Comparison of ENCODE assay signal across 8 cellular contexts in genomic region chr10:62805139-62806092, GRCh38. TPM values are rescaled to one million over a fixed set of nuclear protein-coding genes. Genes with fewer than 3 reads are reported as not detected.
DNase-seq lines count a peak whose midpoint lies in the region; ATAC-seq, FAIRE-seq and TF ChIP-seq lines count a peak whose summit lies in the region.

No MANE protein-coding gene starts in this region.

- TF ChIP-seq EP300 in A549 (IDR thresholded peaks at IDR 0.05): no peak

- TF ChIP-seq POLR2A in A549 (IDR thresholded peaks at IDR 0.05; ENCODE audit: low read length): no peak

- TF ChIP-seq RAD21 in A549 (conservative IDR thresholded peaks at IDR 0.05 in 1 of 2, IDR thresholded peaks at IDR 0.05 in 1 of 2): no peak

- H3K27me3 Mint-ChIP-seq in MCF 10A (ENCODE audit: insufficient read depth, unreplicated experiment): peaks cover 7% of the 10 kb centered on the region

- peak overlapping the region; percentile 86 for H3K4me2 ChIP-seq in A549

- H3K4me1 ChIP-seq in A549: peaks cover 25% of the 10 kb centered on the region
- H3K4me1 ChIP-seq in RWPE2 (ENCODE audit: insufficient read depth, poor library complexity, severe bottlenecking): peaks cover 19% of the 10 kb centered on the region
- H3K4me1 ChIP-seq in kidney (ENCODE audit: control insufficient read depth in 1 of 2, insufficient read depth in 1 of 2, low read depth in 1 of 2, low read length in 2 of 2): peaks cover 10 to 18% of the 10 kb centered on the region in 2 donors

- POLR2A ChIA-PET in A549 (lab: Yijun Ruan, JAX): interaction anchor here (1.4 to 1.9 kb wide), 2 partner anchors 12 to 195 kb away, joined by 4 to 14 read pairs; partner anchors contain the start of gene EGR2
- POLR2A ChIA-PET in MCF 10A (lab: Yijun Ruan, JAX): interaction anchor here (0.6 to 7.0 kb wide), 11 partner anchors 11 to 350 kb away, joined by 3 to 94 read pairs (median 4); partner anchors contain the start of genes EGR2 and NRBF2

- H3K36me3 Mint-ChIP-seq in MCF 10A (ENCODE audit: insufficient read depth, unreplicated experiment): peaks cover 17% of the 10 kb centered on the region

- intact Hi-C loops in MCF 10A (cut with micrococcal nuclease) (loop anchor here (1.0 to 2.0 kb wide), 2 partner anchors 279 to 373 kb away; no protein-coding TSS in a partner anchor), kidney (cut with DNase I) (no loop called here)

- FAIRE-seq in A549 (lab: Jason Lieb, UNC) (no peak), kidney (lab: Jason Lieb, UNC) (no peak)

- peaks cover 22% of the 10 kb centered on the region for H3K4me1 Mint-ChIP-seq in MCF 10A (ENCODE audit: insufficient read depth, unreplicated experiment)

- peak; percentile 54 to 65 for ATAC-seq in A549
- ATAC-seq in GM18498 (IDR thresholded peaks at IDR 0.05; ENCODE audit: unreplicated experiment): peak; percentile 11
- peak; percentile 4 for ATAC-seq in HG03039 (IDR thresholded peaks at IDR 0.05; ENCODE audit: unreplicated experiment)
- ATAC-seq in RWPE2 (ENCODE audit: low read depth): peak; percentile 66

- H3K27ac ChIP-seq in A549 (peak overlapping the region; percentile 97 to 100), RWPE2 (ENCODE audit: poor library complexity, severe bottlenecking) (peak overlapping the region; percentile 69), kidney (ENCODE audit: low read depth in 2 of 2, low read length in 2 of 2) (peak overlapping the region; percentile 80 to 99)

- peak overlapping the region; percentile 56 to 71 for H3K9ac ChIP-seq in kidney (ENCODE audit: low read length in 2 of 2)

- no peaks in the 10 kb centered on the region for H3K27me3 ChIP-seq in RWPE2 (ENCODE audit: insufficient read depth, poor library complexity, severe bottlenecking)

- CTCF ChIA-PET in A549 (lab: Yijun Ruan, JAX): interaction anchor here (0.9 to 1.5 kb wide), 4 partner anchors 12 to 914 kb away, joined by 3 read pairs; no protein-coding TSS in a partner anchor
- CTCF ChIA-PET in MCF 10A (lab: Yijun Ruan, JAX): interaction anchor here (0.6 to 4.9 kb wide), 6 partner anchors 12 to 282 kb away, joined by 3 to 24 read pairs (median 4); no protein-coding TSS in a partner anchor

- peak overlapping the region; percentile 98 for H3K27ac Mint-ChIP-seq in MCF 10A (ENCODE audit: low read depth, unreplicated experiment)

- H3K9me3 Mint-ChIP-seq in MCF 10A (ENCODE audit: unreplicated experiment): no peaks in the 10 kb centered on the region

- TSS peak; percentile 4 for BruUV-seq in MCF 10A (replicated peaks; lab: Mats Ljungman, UMichigan)

- H3K4me3 ChIP-seq in A549: peak overlapping the region; percentile 94
- peak overlapping the region; percentile 99 for H3K4me3 ChIP-seq in RWPE2 (ENCODE audit: severe bottlenecking)
- peak overlapping the region; percentile 65 to 90 for H3K4me3 ChIP-seq in kidney (ENCODE audit: low read length in 2 of 2)

- peaks cover 20% of the 10 kb centered on the region for H3K36me3 ChIP-seq in RWPE2 (ENCODE audit: low read depth)
- H3K36me3 ChIP-seq in kidney (ENCODE audit: control insufficient read depth in 1 of 2, insufficient read depth in 2 of 2, low read length in 2 of 2): no peaks in the 10 kb centered on the region

- 2% methylated on average over 27 of the region's 90 CpGs for WGBS in A549 (ENCODE audit: missing lambda C conversion rate)

- TF ChIP-seq CTCF in A549 (IDR thresholded peaks at IDR 0.05) (no peak), RWPE2 (IDR thresholded peaks at IDR 0.05; ENCODE audit: poor library complexity, severe bottlenecking) (no peak), MCF 10A (IDR thresholded peaks at IDR 0.05; ENCODE audit: unreplicated experiment) (no peak), kidney (IDR thresholded peaks at IDR 0.05; ENCODE audit: borderline replicate concordance, extremely low read depth, insufficient read depth) (no peak)

- DNase-seq in A549 (ENCODE audit: low read depth in 1 of 2, low spot score in 1 of 2) (peak; percentile 29 to 33), RWPE2 (ENCODE audit: low spot score) (no peak), MCF 10A (ENCODE audit: unreplicated experiment) (peak; percentile 38), kidney (peak; percentile 87), NCI-H510A treated with DMSO at 0.1 percent for 48 hours (lab: John Stamatoyannopoulos, UW) (no peak)
- DNase-seq in stimulated activated CD4-positive, alpha-beta T cell treated with anti-CD3 and anti-CD28 coated beads, Interleukin-2, amount 100 ng/mL, for 24 hours: peak; percentile 29 to 32

- H3K9me3 ChIP-seq in A549 (no peaks in the 10 kb centered on the region), RWPE2 (ENCODE audit: severe bottlenecking) (no peaks in the 10 kb centered on the region), kidney (ENCODE audit: control insufficient read depth in 1 of 2, low read length in 2 of 2) (no peaks in the 10 kb centered on the region)

- H3K4me3 Mint-ChIP-seq in MCF 10A (ENCODE audit: unreplicated experiment): peak overlapping the region; percentile 91

TF ChIP-seq in A549, 52 proteins besides CTCF, POLR2A, EP300 and RAD21:
- TF ChIP-seq RNF2 (IDR thresholded peaks at IDR 0.05; ENCODE audit: borderline replicate concordance, low read depth): peak; percentile 81; the same call in 1 of the 2 replicates
- no peak for TF ChIP-seq HOXA7 (CRISPR knock-in tag; IDR thresholded peaks at IDR 0.05)
- peak; percentile 4; the same call in 1 of the 2 replicates for TF ChIP-seq PHF8 (IDR thresholded peaks at IDR 0.05; ENCODE audit: borderline replicate concordance, low read depth)
- no peak for TF ChIP-seq RFX5 (IDR thresholded peaks at IDR 0.05)
- TF ChIP-seq JUNB (IDR thresholded peaks at IDR 0.05): no peak
- TF ChIP-seq MAFK (IDR thresholded peaks at IDR 0.05; ENCODE audit: partially characterized antibody): no peak
- TF ChIP-seq NPAS2 (CRISPR knock-in tag; IDR thresholded peaks at IDR 0.05; ENCODE audit: borderline replicate concordance): no peak
- TF ChIP-seq POLR2AphosphoS2 (conservative IDR thresholded peaks at IDR 0.05; ENCODE audit: low read length): no peak
- no peak for TF ChIP-seq ZC3H11A (IDR thresholded peaks at IDR 0.05)
- TF ChIP-seq ZNF302 (CRISPR knock-in tag; IDR thresholded peaks at IDR 0.05): no peak
- TF ChIP-seq CBX2 (IDR thresholded peaks at IDR 0.05; ENCODE audit: borderline replicate concordance, low read depth): no peak
- TF ChIP-seq EHF (CRISPR knock-in tag; IDR thresholded peaks at IDR 0.05): no peak
- no peak for TF ChIP-seq TP53 (CRISPR knock-in tag; IDR thresholded peaks at IDR 0.05)
- TF ChIP-seq KDM1A (IDR thresholded peaks at IDR 0.05; ENCODE audit: low read depth): no peak
- no peak for TF ChIP-seq HES2 (IDR thresholded peaks at IDR 0.05)
- no peak for TF ChIP-seq TFCP2L1 (CRISPR knock-in tag; IDR thresholded peaks at IDR 0.05)
- TF ChIP-seq REST (IDR thresholded peaks at IDR 0.05): 0 out of 2 replicates have a peak, but pooled peaks have one; percentile 22
- TF ChIP-seq SREBF2 (IDR thresholded peaks at IDR 0.05): no peak
- TF ChIP-seq NFE2L2 (conservative IDR thresholded peaks at IDR 0.05; ENCODE audit: low read length): no peak
- TF ChIP-seq CHD2 (IDR thresholded peaks at IDR 0.05; ENCODE audit: low read length, partially characterized antibody): no peak

RNA-seq across cellular contexts. Expression of gene ADO, which starts 0.9 kb away (rescaled TPM):
- polyA plus RNA-seq in A549 (2011; rRNA removed) (22.0 and 23.2 TPM in 2 replicates), A549 (2017; fragmentation: RNase III; extraction: RNeasy Plus Mini Kit Qiagen cat#74134 plus additional on column Dnase treatment) (16.6 to 19.0 TPM (median 18.8 TPM) in 3 replicates), kidney (ENCODE audit: insufficient read depth, low read depth, low replicate concordance) (13.0 TPM)
- 8.1 and 12.3 TPM in 2 replicates for polyA plus RNA-seq in A549 (2012; cell fraction: cytosol; rRNA removed)
- 6.5 and 9.4 TPM in 2 replicates for polyA plus RNA-seq in A549 (2012; cell fraction: nucleus; rRNA removed)
- polyA minus RNA-seq in A549 (2011; rRNA and poly(A)+ RNA removed): 8.4 and 8.7 TPM in 2 replicates
- total RNA-seq in MCF 10A (2022) (22.1 and 24.3 TPM in 2 replicates), kidney (18.5 TPM)

RNA-seq across cellular contexts. Expression of gene EGR2, which starts 10.8 kb away (rescaled TPM):
- polyA plus RNA-seq in A549 (2011; rRNA removed) (1.6 and 4.4 TPM in 2 replicates), A549 (2017; fragmentation: RNase III; extraction: RNeasy Plus Mini Kit Qiagen cat#74134 plus additional on column Dnase treatment) (0.13 TPM in 1 of 3 replicates, not detected in the others), kidney (ENCODE audit: insufficient read depth, low read depth, low replicate concordance) (0.30 TPM)
- polyA plus RNA-seq in A549 (2012; cell fraction: cytosol; rRNA removed): 0.30 and 0.49 TPM in 2 replicates
- polyA plus RNA-seq in A549 (2012; cell fraction: nucleus; rRNA removed): 0.80 and 1.1 TPM in 2 replicates
- polyA minus RNA-seq in A549 (2011; rRNA and poly(A)+ RNA removed): 4.3 and 4.6 TPM in 2 replicates
- total RNA-seq in MCF 10A (2022) (0.25 and 1.0 TPM in 2 replicates), kidney (1.6 TPM)

Comparison
In these comparisons a context has a peak if more than half of its experiments do, and no peak if none do; other contexts are left out.
1. ATAC-seq: peak in every context shown above with its lines; median percentile 66 in RWPE2; 60 in A549; 11 in GM18498; 4 in HG03039.
2. DNase-seq: peak in A549 (2 of 2), MCF 10A (single experiment), kidney (single experiment) and stimulated activated CD4-positive, alpha-beta T cell treated with anti-CD3 and anti-CD28 coated beads, Interleukin-2, amount 100 ng/mL, for 24 hours (2 of 2); none in RWPE2 (single experiment) and NCI-H510A treated with DMSO at 0.1 percent for 48 hours (single experiment).
3. Peak in every context shown above with its lines, with median percentiles within 50 percentile points of each other: H3K27ac ChIP-seq and H3K4me3 ChIP-seq.